8 cellular contexts compared by ENCODE assay signal in the genomic region with DNA sequence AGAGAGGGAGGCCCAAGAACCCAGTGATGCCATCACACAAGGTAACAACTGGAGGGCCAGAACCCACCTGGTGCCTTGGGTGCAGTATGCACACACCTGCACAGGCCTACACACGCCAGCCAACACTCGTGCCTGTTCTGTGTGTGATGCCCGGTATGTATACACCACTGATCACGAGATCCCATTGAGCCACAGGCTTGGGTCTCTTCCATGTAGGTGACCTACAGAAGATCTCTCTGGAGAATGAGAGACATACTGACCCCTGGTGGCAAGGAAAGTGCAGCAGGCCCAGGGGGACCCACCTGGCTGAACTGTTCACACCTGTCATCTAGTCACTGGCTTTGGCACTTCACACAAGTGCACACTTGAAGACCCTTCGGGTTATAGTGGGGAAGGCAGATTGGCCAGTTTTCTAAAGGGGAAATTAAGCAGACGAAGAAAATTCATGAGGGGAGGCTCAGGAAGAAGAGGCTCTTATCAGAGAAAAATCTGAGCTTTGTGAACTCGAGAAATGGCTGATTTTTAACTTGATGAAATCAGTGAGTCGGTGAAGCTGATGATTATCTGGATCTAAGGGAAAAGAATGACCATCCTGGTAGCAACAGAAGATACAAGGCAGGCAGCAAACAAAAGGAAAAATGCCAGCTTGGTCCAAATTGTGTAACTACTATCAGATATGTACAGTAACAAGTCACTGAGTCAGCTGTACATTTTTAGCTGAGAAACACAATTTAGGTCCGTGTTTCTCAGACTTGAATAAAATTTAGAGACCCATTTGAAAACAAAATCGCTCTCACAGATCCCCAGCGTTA.
DNase-seq lines count a peak whose midpoint lies in the region; ATAC-seq and TF ChIP-seq lines count a peak whose summit lies in the region.

No MANE protein-coding gene starts in this region.

- H3K4me1 ChIP-seq in parathyroid adenoma, result peaks cover 13% of the 10 kb centered on the region

- H3K79me2 ChIP-seq in parathyroid adenoma, result no peaks in the 10 kb centered on the region

- H3K27ac ChIP-seq in epithelial cell of prostate (peak overlapping the region; percentile 99), parathyroid adenoma (peak overlapping the region; percentile 68)

- no peaks in the 10 kb centered on the region for H3K9me3 ChIP-seq in parathyroid adenoma (ENCODE audit: control insufficient read depth, low read length)

- peaks cover 3% of the 10 kb centered on the region for H3K4me1 Mint-ChIP-seq in activated CD4-positive, alpha-beta memory T cell treated with anti-CD3 and anti-CD28 coated beads for 36 hours (ENCODE audit: low read depth)

- H3K36me3 ChIP-seq in parathyroid adenoma (ENCODE audit: control insufficient read depth, insufficient read depth, low read length), result no peaks in the 10 kb centered on the region

- no peak overlapping the region for H3K4me3 Mint-ChIP-seq in activated CD4-positive, alpha-beta memory T cell treated with anti-CD3 and anti-CD28 coated beads for 36 hours

- H3K27me3 ChIP-seq in parathyroid adenoma (ENCODE audit: control insufficient read depth, insufficient read depth, low read length), result no peaks in the 10 kb centered on the region

- no peaks in the 10 kb centered on the region for H3K9me3 Mint-ChIP-seq in activated CD4-positive, alpha-beta memory T cell treated with anti-CD3 and anti-CD28 coated beads for 36 hours

- no peaks in the 10 kb centered on the region for H3K27me3 Mint-ChIP-seq in activated CD4-positive, alpha-beta memory T cell treated with anti-CD3 and anti-CD28 coated beads for 36 hours

- H3K36me3 Mint-ChIP-seq in activated CD4-positive, alpha-beta memory T cell treated with anti-CD3 and anti-CD28 coated beads for 36 hours, result no peaks in the 10 kb centered on the region

- POLR2A ChIA-PET in activated CD4-positive, alpha-beta memory T cell treated with anti-CD3 and anti-CD28 coated beads for 36 hours (lab: Charles Lee), result no interaction called here

- H3K27ac Mint-ChIP-seq in activated CD4-positive, alpha-beta memory T cell treated with anti-CD3 and anti-CD28 coated beads for 36 hours, result no peak overlapping the region

- CTCF ChIA-PET in activated CD4-positive, alpha-beta memory T cell treated with anti-CD3 and anti-CD28 coated beads for 36 hours (lab: Charles Lee), result interaction anchor here (0.6 to 7.0 kb wide), 9 partner anchors 9 to 281 kb away, joined by 3 to 102 read pairs (median 4); a partner anchor contains a TSS

- H3K9ac ChIP-seq in parathyroid adenoma, result no peak overlapping the region

- H2AFZ ChIP-seq in parathyroid adenoma, result peak overlapping the region; percentile 45

- DNase-seq in D341Med (ENCODE audit: low spot score), result peak; percentile 45
- DNase-seq in NCI-H187 treated with DMSO at 0.1 percent for 48 hours (lab: John Stamatoyannopoulos, UW), result peak; percentile 47
- DNase-seq in activated CD4-positive, alpha-beta memory T cell treated with anti-CD3 and anti-CD28 coated beads for 36 hours, result peak; percentile 60
- no peak for DNase-seq in epithelial cell of prostate (ENCODE audit: low read depth, low spot score)
- no peak for DNase-seq in foreskin melanocyte

- H3K4me3 ChIP-seq in parathyroid adenoma (ENCODE audit: low read depth, low read length), result no peak overlapping the region

- peak overlapping the region; percentile 27 for H3K4me2 ChIP-seq in parathyroid adenoma (ENCODE audit: low read length)

- peak; percentile 63 for ATAC-seq in GM21723 (IDR thresholded peaks at IDR 0.05; ENCODE audit: unreplicated experiment)
- ATAC-seq in HG03108 (IDR thresholded peaks at IDR 0.05; ENCODE audit: unreplicated experiment), result no peak

- intact Hi-C loops in activated CD4-positive, alpha-beta memory T cell treated with anti-CD3 and anti-CD28 coated beads for 36 hours (cut with micrococcal nuclease), result loop anchor here (1.0 to 5.0 kb wide), 2 partner anchors 171 to 220 kb away; no protein-coding TSS in a partner anchor

- peak; percentile 65 for TF ChIP-seq CTCF in parathyroid adenoma (IDR thresholded peaks at IDR 0.05)

Comparison
In these comparisons a context has a peak if more than half of its experiments do, and no peak if none do; other contexts are left out.
1. DNase-seq: peak in D341Med (single experiment), NCI-H187 treated with DMSO at 0.1 percent for 48 hours (single experiment) and activated CD4-positive, alpha-beta memory T cell treated with anti-CD3 and anti-CD28 coated beads for 36 hours (single experiment); none in epithelial cell of prostate (single experiment) and foreskin melanocyte (single experiment).